In genomic region chr7:7122701-7123281, GRCh38 we compare ENCODE assay signal across 14 cellular contexts. TPM values are rescaled to one million over a fixed set of nuclear protein-coding genes. Genes with fewer than 3 reads are reported as not detected.
A peak's percentile ranks its signal among the peaks of the same experiment; 100 is the strongest.
DNase-seq lines count a peak whose midpoint lies in the region; ATAC-seq and TF ChIP-seq lines count a peak whose summit lies in the region.
"Had no signal": no experiment of that assay in that cellular context is flagged by ENCODE, and none has a peak within 500 bp of the region (broad histone marks: within the 10 kb centered on the region; RNA-seq: fewer than 3 reads in every experiment).

No MANE protein-coding gene starts in this region.

- H3K27ac ChIP-seq in right atrium auricular region, result peak overlapping the region in 1 of 2 donors; percentile 69
- peak overlapping the region in 1 of 4 donors; percentile 14 for H3K27ac ChIP-seq in sigmoid colon

- peaks cover 8% of the 10 kb centered on the region for H3K4me1 Mint-ChIP-seq in WTC11
- no peaks in the 10 kb centered on the region for H3K4me1 Mint-ChIP-seq in activated CD4-positive, alpha-beta T cell treated with anti-CD3 and anti-CD28 coated beads for 36 hours
- H3K4me1 Mint-ChIP-seq in activated CD4-positive, alpha-beta memory T cell treated with anti-CD3 and anti-CD28 coated beads, Interleukin-2, amount 10 ng/mL, durations not matched to agents 7 days and 5 days, result no peaks in the 10 kb centered on the region

- peak; percentile 84 for ATAC-seq in Right ventricle myocardium superior (ENCODE audit: poor library complexity)
- ATAC-seq in left ventricle myocardium superior, result peak; percentile 88
- ATAC-seq in WTC11, result no peak
- no peak for ATAC-seq in activated CD4-positive, alpha-beta T cell treated with anti-CD3 and anti-CD28 coated beads for 36 hours
- ATAC-seq: activated CD4-positive, CD25-positive, alpha-beta regulatory T cell treated with anti-CD3 and anti-CD28 coated beads, Interleukin-2, amount 50 U/mL, for 24 hours had no signal

- TF ChIP-seq POLR2A in sigmoid colon (IDR thresholded peaks at IDR 0.05), result no peak

- no peak for TF ChIP-seq EP300 in sigmoid colon (IDR thresholded peaks at IDR 0.05)

- intact Hi-C loops in Right ventricle myocardium superior (cut with DNase I) (no loop called here), left ventricle myocardium superior (cut with micrococcal nuclease) (no loop called here), sigmoid colon (cut with DNase I) (no loop called here)
- intact Hi-C loops in activated CD4-positive, alpha-beta T cell treated with anti-CD3 and anti-CD28 coated beads for 36 hours (cut with DNase I, micrococcal nuclease), result no loop called here

- no peaks in the 10 kb centered on the region for H3K36me3 Mint-ChIP-seq in WTC11
- H3K36me3 Mint-ChIP-seq in activated CD4-positive, alpha-beta T cell treated with anti-CD3 and anti-CD28 coated beads for 36 hours (ENCODE audit: low read depth), result no peaks in the 10 kb centered on the region
- H3K36me3 Mint-ChIP-seq in activated CD4-positive, alpha-beta memory T cell treated with anti-CD3 and anti-CD28 coated beads, Interleukin-2, amount 10 ng/mL, durations not matched to agents 7 days and 5 days (ENCODE audit: low read depth), result no peaks in the 10 kb centered on the region

- no peak overlapping the region for H3K4me3 Mint-ChIP-seq in WTC11
- H3K4me3 Mint-ChIP-seq in activated CD4-positive, alpha-beta T cell treated with anti-CD3 and anti-CD28 coated beads for 36 hours, result no peak overlapping the region
- H3K4me3 Mint-ChIP-seq in activated CD4-positive, alpha-beta memory T cell treated with anti-CD3 and anti-CD28 coated beads, Interleukin-2, amount 10 ng/mL, durations not matched to agents 7 days and 5 days, result no peak overlapping the region
- H3K4me3 Mint-ChIP-seq: B cell had no signal

- POLR2A ChIA-PET in WTC11 (lab: Charles Lee), result no interaction called here
- POLR2A ChIA-PET in activated CD4-positive, alpha-beta T cell treated with anti-CD3 and anti-CD28 coated beads for 36 hours (lab: Charles Lee), result no interaction called here
- POLR2A ChIA-PET in activated CD4-positive, alpha-beta memory T cell treated with anti-CD3 and anti-CD28 coated beads, Interleukin-2, amount 10 ng/mL, durations not matched to agents 7 days and 5 days (lab: Charles Lee), result interaction anchor here (1.0 kb wide), 1 partner anchor 28 kb away, joined by 3 read pairs; no protein-coding TSS in a partner anchor

- H3K36me3 ChIP-seq in right atrium auricular region (no peaks in the 10 kb centered on the region), sigmoid colon (no peaks in the 10 kb centered on the region)

- WGBS in sigmoid colon, 2 donors, result 30 to 49% methylated on average over 4 of the region's 4 CpGs

- no peak overlapping the region for H3K4me3 ChIP-seq in right atrium auricular region
- no peak overlapping the region for H3K4me3 ChIP-seq in sigmoid colon

- no peak for TF ChIP-seq CTCF in right atrium auricular region (IDR thresholded peaks at IDR 0.05)
- no peak for TF ChIP-seq CTCF in WTC11 (IDR thresholded peaks at IDR 0.05)
- no peak for TF ChIP-seq CTCF in sigmoid colon (IDR thresholded peaks at IDR 0.05)

- H3K4me1 ChIP-seq in right atrium auricular region, result peaks cover 0 to 10% of the 10 kb centered on the region in 2 donors
- H3K4me1 ChIP-seq in sigmoid colon, result no peaks in the 10 kb centered on the region

- no peaks in the 10 kb centered on the region for H3K27me3 ChIP-seq in right atrium auricular region
- no peaks in the 10 kb centered on the region for H3K27me3 ChIP-seq in sigmoid colon

- H3K9me3 Mint-ChIP-seq in WTC11, result peaks cover 4% of the 10 kb centered on the region
- no peaks in the 10 kb centered on the region for H3K9me3 Mint-ChIP-seq in activated CD4-positive, alpha-beta T cell treated with anti-CD3 and anti-CD28 coated beads for 36 hours (ENCODE audit: low read depth)
- no peaks in the 10 kb centered on the region for H3K9me3 Mint-ChIP-seq in activated CD4-positive, alpha-beta memory T cell treated with anti-CD3 and anti-CD28 coated beads, Interleukin-2, amount 10 ng/mL, durations not matched to agents 7 days and 5 days

- H3K27ac Mint-ChIP-seq in WTC11, result no peak overlapping the region
- H3K27ac Mint-ChIP-seq in activated CD4-positive, alpha-beta T cell treated with anti-CD3 and anti-CD28 coated beads for 36 hours, result no peak overlapping the region
- H3K27ac Mint-ChIP-seq in activated CD4-positive, alpha-beta memory T cell treated with anti-CD3 and anti-CD28 coated beads, Interleukin-2, amount 10 ng/mL, durations not matched to agents 7 days and 5 days, result no peak overlapping the region
- H3K27ac Mint-ChIP-seq: B cell had no signal

- CTCF ChIA-PET in WTC11 (lab: Charles Lee), result no interaction called here
- CTCF ChIA-PET in activated CD4-positive, alpha-beta T cell treated with anti-CD3 and anti-CD28 coated beads for 36 hours (lab: Charles Lee), result no interaction called here
- CTCF ChIA-PET in activated CD4-positive, alpha-beta memory T cell treated with anti-CD3 and anti-CD28 coated beads, Interleukin-2, amount 10 ng/mL, durations not matched to agents 7 days and 5 days (lab: Charles Lee), result no interaction called here

- DNase-seq in Right ventricle myocardium superior (no peak), right atrium auricular region (ENCODE audit: low spot score) (no peak), astrocyte of the hippocampus (ENCODE audit: low read depth, low spot score) (peak; percentile 31), left ventricle myocardium superior (no peak), WTC11 (ENCODE audit: low spot score) (no peak), sigmoid colon (no peak)
- no peak for DNase-seq in activated CD4-positive, alpha-beta T cell treated with anti-CD3 and anti-CD28 coated beads for 36 hours
- no peak for DNase-seq in activated CD4-positive, alpha-beta memory T cell treated with anti-CD3 and anti-CD28 coated beads, Interleukin-2, amount 10 ng/mL, durations not matched to agents 7 days and 5 days
- DNase-seq: activated effector memory CD4-positive, alpha-beta T cell treated with Interleukin-2 at 50 U/mL for 16 hours; GDM1; hippocampal formation; NCI-H187 treated with DMSO at 0.1 percent for 48 hours had no signal

- H3K27me3 Mint-ChIP-seq in WTC11 (ENCODE audit: low read depth), result no peaks in the 10 kb centered on the region
- no peaks in the 10 kb centered on the region for H3K27me3 Mint-ChIP-seq in activated CD4-positive, alpha-beta T cell treated with anti-CD3 and anti-CD28 coated beads for 36 hours
- H3K27me3 Mint-ChIP-seq in activated CD4-positive, alpha-beta memory T cell treated with anti-CD3 and anti-CD28 coated beads, Interleukin-2, amount 10 ng/mL, durations not matched to agents 7 days and 5 days, result peaks cover 1% of the 10 kb centered on the region
- H3K27me3 Mint-ChIP-seq: B cell had no signal

- H3K9me3 ChIP-seq in right atrium auricular region, result no peaks in the 10 kb centered on the region
- no peaks in the 10 kb centered on the region for H3K9me3 ChIP-seq in sigmoid colon

TF ChIP-seq in WTC11, 78 proteins besides CTCF, POLR2A, EP300 and RAD21 (continues in another document):
- TF ChIP-seq CBFB (CRISPR knock-in tag; IDR thresholded peaks at IDR 0.05; ENCODE audit: low read depth), result no peak
- TF ChIP-seq SOX15 (CRISPR knock-in tag; IDR thresholded peaks at IDR 0.05), result no peak
- no peak for TF ChIP-seq E2F5 (CRISPR knock-in tag; IDR thresholded peaks at IDR 0.05)
- no peak for TF ChIP-seq SMAD3 (CRISPR knock-in tag; IDR thresholded peaks at IDR 0.05; ENCODE audit: borderline replicate concordance)
- no peak for TF ChIP-seq KAT7 (CRISPR knock-in tag; IDR thresholded peaks at IDR 0.05; ENCODE audit: borderline replicate concordance)
- no peak for TF ChIP-seq ERG (CRISPR knock-in tag; IDR thresholded peaks at IDR 0.05)

RNA-seq across cellular contexts. Expression of gene C1GALT1, which starts 59.6 kb away (rescaled TPM):
- total RNA-seq in Right ventricle myocardium superior (14.1 TPM), right atrium auricular region (10 to 100 TPM; 21.1 to 25.1 TPM), left ventricle myocardium superior (19.4 TPM), WTC11 (2021) (106 to 114 TPM (median 107 TPM) in 3 replicates), sigmoid colon (10 to 100 TPM in 3 of 4 donors, 1 to 10 TPM in 1; 10.0 to 19.8 (median 12.6) TPM)
- 10 to 100 TPM; 35.3 to 37.1 TPM for total RNA-seq in activated CD4-positive, alpha-beta T cell treated with anti-CD3 and anti-CD28 coated beads for 36 hours
- 10 to 100 TPM in 1 of 3 donors, 1 to 10 TPM in 2; 4.8 to 11.6 (median 5.8) TPM for polyA plus RNA-seq in sigmoid colon
- 10 to 100 TPM; 63.4 to 64.1 TPM for total RNA-seq in activated CD4-positive, alpha-beta memory T cell treated with anti-CD3 and anti-CD28 coated beads, Interleukin-2, amount 10 ng/mL, durations not matched to agents 7 days and 5 days

Comparison
In these comparisons a context has a peak if more than half of its experiments do, and no peak if none do; other contexts are left out.
1. ATAC-seq: peak in Right ventricle myocardium superior (single experiment) and left ventricle myocardium superior (single experiment); none in WTC11 (single experiment) and activated CD4-positive, alpha-beta T cell treated with anti-CD3 and anti-CD28 coated beads for 36 hours (single experiment).